20 cellular contexts compared by ENCODE assay signal in the genomic region with DNA sequence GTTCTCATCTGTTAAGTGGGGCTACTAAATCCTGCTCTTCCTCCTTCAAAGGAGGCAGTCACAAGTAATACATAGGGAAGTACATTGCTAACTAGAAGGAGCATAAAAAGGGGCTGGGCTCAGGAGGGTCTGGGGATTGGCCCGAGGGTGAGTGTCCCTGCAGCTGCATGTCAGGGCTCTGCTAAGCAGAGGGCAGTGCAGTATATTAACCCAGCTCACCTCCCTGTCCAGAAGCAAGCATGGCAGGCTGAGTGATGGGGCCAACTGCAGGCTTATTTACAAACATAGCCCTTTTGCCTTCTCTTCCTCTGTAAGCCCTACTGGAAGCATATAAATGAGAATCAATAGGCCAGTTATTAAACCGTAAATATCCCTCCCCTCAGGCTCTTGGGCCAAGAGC.
"Had no signal": no experiment of that assay in that cellular context is flagged by ENCODE, and none has a peak within 500 bp of the region (broad histone marks: within the 10 kb centered on the region; RNA-seq: fewer than 3 reads in every experiment).

No MANE protein-coding gene starts in this region.

- H3K4me2 ChIP-seq: smooth muscle cell had no signal

- DNase-seq: effector memory CD8-positive, alpha-beta T cell; gastrocnemius medialis; heart right ventricle; hypothalamus; immature natural killer cell; kidney; left cardiac atrium; left ventricle myocardium superior; mesenchymal stem cell; naive thymus-derived CD8-positive, alpha-beta T cell; stimulated activated CD4-positive, alpha-beta T cell treated with anti-CD3 and anti-CD28 coated beads, Interleukin-2, amount 100 ng/mL, for 48 hours; stimulated activated naive CD4-positive, alpha-beta T cell treated with Interleukin-2 at 50 U/mL for 16 hours; trophoblast cell had no signal

- H3K36me3 Mint-ChIP-seq: immature natural killer cell; naive thymus-derived CD8-positive, alpha-beta T cell had no signal

- H3K4me3 Mint-ChIP-seq: dendritic cell treated with granulocyte-macrophage colony-stimulating factor and Interleukin-4, amounts not matched to agents 40 ng/mL and 50 ng/mL, for 4 days; effector memory CD8-positive, alpha-beta T cell; immature natural killer cell; naive thymus-derived CD8-positive, alpha-beta T cell had no signal

- H3K4me1 Mint-ChIP-seq: immature natural killer cell; naive thymus-derived CD8-positive, alpha-beta T cell had no signal

- H3K36me3 ChIP-seq: esophagus muscularis mucosa, gastrocnemius medialis, heart right ventricle, neutrophil had no signal

- FAIRE-seq: kidney, urothelium cell line had no signal

- H3K9me3 Mint-ChIP-seq: dendritic cell treated with granulocyte-macrophage colony-stimulating factor and Interleukin-4, amounts not matched to agents 40 ng/mL and 50 ng/mL, for 4 days; effector memory CD8-positive, alpha-beta T cell; immature natural killer cell; naive thymus-derived CD8-positive, alpha-beta T cell had no signal

- H3K4me1 ChIP-seq: esophagus muscularis mucosa had no signal

- H3K27me3 ChIP-seq: esophagus muscularis mucosa, gastrocnemius medialis, heart right ventricle, neutrophil had no signal

- H3K27ac ChIP-seq: epithelial cell of prostate, esophagus muscularis mucosa, gastrocnemius medialis, heart right ventricle, neutrophil had no signal

- H3K9me3 ChIP-seq: esophagus muscularis mucosa, gastrocnemius medialis, heart right ventricle, neutrophil had no signal

- ATAC-seq: effector memory CD8-positive, alpha-beta T cell; heart right ventricle; left cardiac atrium; left ventricle myocardium superior; naive thymus-derived CD8-positive, alpha-beta T cell had no signal

- H3K27ac Mint-ChIP-seq: dendritic cell treated with granulocyte-macrophage colony-stimulating factor and Interleukin-4, amounts not matched to agents 40 ng/mL and 50 ng/mL, for 4 days; effector memory CD8-positive, alpha-beta T cell; immature natural killer cell; naive thymus-derived CD8-positive, alpha-beta T cell had no signal

- H3K4me3 ChIP-seq: esophagus muscularis mucosa, gastrocnemius medialis, heart right ventricle, lung, smooth muscle cell had no signal
